ENCODE assay signal across 1 cellular context in the genomic region with DNA sequence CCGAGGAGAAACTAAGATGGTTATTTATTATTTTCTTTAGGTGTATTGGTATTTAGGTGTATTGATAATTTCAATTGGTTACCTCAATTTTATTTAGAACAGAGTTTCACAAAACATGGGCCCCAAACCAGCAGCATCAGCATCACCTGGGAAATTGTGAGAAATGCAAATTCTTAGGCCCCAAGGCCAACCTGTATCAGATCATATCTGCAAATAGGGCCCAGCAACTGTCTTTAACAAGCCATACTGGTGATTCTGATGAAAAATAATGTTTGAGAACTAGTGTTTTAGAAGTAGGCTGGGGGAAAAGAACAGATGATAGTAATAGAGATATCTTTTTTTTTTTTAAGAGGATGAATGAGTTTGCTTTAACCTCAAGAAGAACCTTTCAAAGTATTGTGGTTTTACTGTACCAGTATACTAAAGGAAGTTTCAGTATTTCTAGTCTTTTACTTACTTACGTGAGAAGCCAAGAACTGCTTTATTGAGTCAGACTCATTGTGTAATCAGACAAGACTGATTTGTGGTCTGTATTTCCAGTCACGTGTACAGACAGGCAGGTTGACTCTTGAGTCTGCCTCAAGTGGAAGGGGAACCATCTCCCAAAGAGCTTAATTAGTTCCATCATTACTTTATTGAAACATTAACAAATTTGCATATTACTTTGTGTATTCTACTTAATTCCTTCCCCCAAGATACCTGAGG.
TF ChIP-seq lines count a peak whose summit lies in the region.

No MANE protein-coding gene starts in this region.

TF ChIP-seq in SK-N-SH treated with all-trans-retinoic acid at 6 μM for 48 hours, 23 proteins besides CTCF, POLR2A, EP300 and RAD21 (continued from another document):
- TF ChIP-seq, protein P1, sequence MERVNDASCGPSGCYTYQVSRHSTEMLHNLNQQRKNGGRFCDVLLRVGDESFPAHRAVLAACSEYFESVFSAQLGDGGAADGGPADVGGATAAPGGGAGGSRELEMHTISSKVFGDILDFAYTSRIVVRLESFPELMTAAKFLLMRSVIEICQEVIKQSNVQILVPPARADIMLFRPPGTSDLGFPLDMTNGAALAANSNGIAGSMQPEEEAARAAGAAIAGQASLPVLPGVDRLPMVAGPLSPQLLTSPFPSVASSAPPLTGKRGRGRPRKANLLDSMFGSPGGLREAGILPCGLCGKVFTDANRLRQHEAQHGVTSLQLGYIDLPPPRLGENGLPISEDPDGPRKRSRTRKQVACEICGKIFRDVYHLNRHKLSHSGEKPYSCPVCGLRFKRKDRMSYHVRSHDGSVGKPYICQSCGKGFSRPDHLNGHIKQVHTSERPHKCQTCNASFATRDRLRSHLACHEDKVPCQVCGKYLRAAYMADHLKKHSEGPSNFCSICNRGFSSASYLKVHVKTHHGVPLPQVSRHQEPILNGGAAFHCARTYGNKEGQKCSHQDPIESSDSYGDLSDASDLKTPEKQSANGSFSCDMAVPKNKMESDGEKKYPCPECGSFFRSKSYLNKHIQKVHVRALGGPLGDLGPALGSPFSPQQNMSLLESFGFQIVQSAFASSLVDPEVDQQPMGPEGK (CRISPR knock-in tag; IDR thresholded peaks at IDR 0.05; ENCODE audit: borderline replicate concordance), result no peak
- TF ChIP-seq ESRRG (CRISPR knock-in tag; IDR thresholded peaks at IDR 0.05), result no peak
